Comparison of ENCODE assay signal across 26 cellular contexts in genomic region chr10:71250842-71251241, GRCh38. TPM values are rescaled to one million over a fixed set of nuclear protein-coding genes. Genes with fewer than 3 reads are reported as not detected.
DNase-seq lines count a peak whose midpoint lies in the region; ATAC-seq, FAIRE-seq and TF ChIP-seq lines count a peak whose summit lies in the region.
"Had no signal": no experiment of that assay in that cellular context is flagged by ENCODE, and none has a peak within 500 bp of the region (broad histone marks: within the 10 kb centered on the region; RNA-seq: fewer than 3 reads in every experiment).

No MANE protein-coding gene starts in this region.

- H2BK12ac ChIP-seq in H1 (ENCODE audit: low read depth, low read length) = no peak overlapping the region

- H3K36me3 ChIP-seq in HEK293 (ENCODE audit: control insufficient read depth in 2 of 2, insufficient read depth in 1 of 2, low read length in 2 of 2) = peaks cover 0 to 3% of the 10 kb centered on the region in 2 experiments; a peak in 1 of 3 replicates
- H3K36me3 ChIP-seq in SK-N-SH (replicated peaks in 1 of 2; ENCODE audit: control insufficient read depth in 1 of 2, insufficient read depth in 2 of 2, low read length in 1 of 2) = no peaks in the 10 kb centered on the region
- no peaks in the 10 kb centered on the region for H3K36me3 ChIP-seq in H1 (ENCODE audit: control insufficient read depth in 2 of 4, insufficient read depth in 4 of 4, low read length in 3 of 4)
- no peaks in the 10 kb centered on the region for H3K36me3 ChIP-seq in osteoblast (ENCODE audit: insufficient read depth, low read length)
- H3K36me3 ChIP-seq: SJSA1 had no signal

- H2BK15ac ChIP-seq in H1 (ENCODE audit: low read length) = no peak overlapping the region

- ATAC-seq in GM19397 (IDR thresholded peaks at IDR 0.05; ENCODE audit: unreplicated experiment) = no peak
- ATAC-seq: A549 had no signal

- no peak overlapping the region for H3K4me3 ChIP-seq in HEK293 (ENCODE audit: low read depth, low read length)
- no peak overlapping the region for H3K4me3 ChIP-seq in SK-N-SH (ENCODE audit: low read depth in 2 of 2, low read length in 1 of 2)
- no peak overlapping the region for H3K4me3 ChIP-seq in H1 (ENCODE audit: extremely low read depth in 1 of 4, insufficient read depth in 2 of 4, low read depth in 3 of 4, low read length in 4 of 4)
- no peak overlapping the region for H3K4me3 ChIP-seq in osteoblast (ENCODE audit: insufficient read depth, low read length)
- H3K4me3 ChIP-seq: A549, SJSA1 had no signal

- FAIRE-seq in H1 (lab: Jason Lieb, UNC) = no peak
- FAIRE-seq: A549, GM12891 had no signal

- H4K20me1 ChIP-seq in SK-N-SH (ENCODE audit: insufficient read depth) (peaks cover 90% of the 10 kb centered on the region), H1 (replicated peaks in 1 of 2; ENCODE audit: control insufficient read depth in 1 of 2, insufficient read depth in 2 of 2, low read length in 2 of 2) (peaks cover 2 to 8% of the 10 kb centered on the region in 2 experiments), osteoblast (ENCODE audit: insufficient read depth, low read length) (peaks cover 32% of the 10 kb centered on the region)

- DNase-seq in SK-N-SH = no peak
- DNase-seq in H1 (ENCODE audit: low read depth in 1 of 2, low spot score in 2 of 2) = no peak
- DNase-seq in osteoblast (ENCODE audit: insufficient read length, low spot score, missing footprints) = peak; percentile 62
- no peak for DNase-seq in NCI-H82 (lab: John Stamatoyannopoulos, UW)
- no peak for DNase-seq in HuH-7 (ENCODE audit: low spot score)
- no peak for DNase-seq in NCI-H526 treated with DMSO at 0.1 percent for 48 hours (lab: John Stamatoyannopoulos, UW)
- DNase-seq: Calu3, DMS79 treated with DMSO at 0.1 percent for 48 hours, GF-D8, H7, HFFc6, NCI-H1105, NCI-H1436 treated with DMSO at 0.1 percent for 48 hours, NCI-H187 treated with DMSO at 0.1 percent for 48 hours, NCI-H2171 treated with DMSO at 0.1 percent for 48 hours, NCI-H345, NCI-H524, Right ventricle myocardium superior had no signal

- TF ChIP-seq RAD21 in SK-N-SH (IDR thresholded peaks at IDR 0.05; ENCODE audit: low read length) (no peak), H1 (IDR thresholded peaks at IDR 0.05 in 1 of 2, conservative IDR thresholded peaks at IDR 0.05 in 1 of 2; ENCODE audit: low read depth in 2 of 2, low read length in 2 of 2) (no peak)

- H3K9me2 ChIP-seq in SK-N-SH = no peaks in the 10 kb centered on the region

- CTCF ChIA-PET in HEK293 (lab: Yijun Ruan, JAX) (no interaction called here), SK-N-SH (lab: Yijun Ruan, JAX) (interaction anchor here (1.1 to 12.2 kb wide), 5 partner anchors 9 to 42 kb away, joined by 3 to 139 read pairs (median 6); no protein-coding TSS in a partner anchor), H1 (lab: Charles Lee; ENCODE audit: partially characterized antibody) (interaction anchor here (0.7 to 2.3 kb wide), 3 partner anchors 9 to 32 kb away, joined by 3 to 7 read pairs (median 3); no protein-coding TSS in a partner anchor)

- H3K27me3 ChIP-seq in SK-N-SH (ENCODE audit: insufficient read depth) = no peaks in the 10 kb centered on the region
- H3K27me3 ChIP-seq in H1 (replicated peaks in 1 of 4; ENCODE audit: control insufficient read depth in 3 of 4, extremely low read depth in 1 of 4, insufficient read depth in 3 of 4, low read length in 3 of 4) = no peaks in the 10 kb centered on the region
- H3K27me3 ChIP-seq in osteoblast (ENCODE audit: insufficient read depth, low read length) = no peaks in the 10 kb centered on the region
- H3K27me3 ChIP-seq: SJSA1 had no signal

- H4K5ac ChIP-seq in H1 (ENCODE audit: insufficient read length, low read depth, low read length) = no peak overlapping the region

- no peak overlapping the region for H2AFZ ChIP-seq in SK-N-SH (ENCODE audit: low read depth)
- no peak overlapping the region for H2AFZ ChIP-seq in H1 (ENCODE audit: low read length)
- H2AFZ ChIP-seq in osteoblast (ENCODE audit: low read length) = no peak overlapping the region

- H3F3A ChIP-seq in SK-N-SH (replicated peaks; ENCODE audit: insufficient read depth) = peaks cover 7% of the 10 kb centered on the region

- TF ChIP-seq CTCF in HEK293 (tag by site-specific recombination; IDR thresholded peaks at IDR 0.05) (no peak), SK-N-SH (IDR thresholded peaks at IDR 0.05) (no peak), H1 (IDR thresholded peaks at IDR 0.05; ENCODE audit: control extremely low read depth in 1 of 3, insufficient read depth in 1 of 3, low read depth in 1 of 3, low read length in 3 of 3) (no peak), osteoblast (IDR thresholded peaks at IDR 0.05; ENCODE audit: extremely low read depth, low read depth, low read length) (no peak)

- no peak overlapping the region for H4K8ac ChIP-seq in H1 (ENCODE audit: extremely low read depth, insufficient read depth, low read length)

- H2BK120ac ChIP-seq in H1 (replicated peaks; ENCODE audit: low read depth, low read length) = no peak overlapping the region

- no peak overlapping the region for H2AK5ac ChIP-seq in H1 (ENCODE audit: low read depth, low read length)

- H3K4me1 ChIP-seq in HEK293 (ENCODE audit: control insufficient read depth, insufficient read depth, low read length) (no peaks in the 10 kb centered on the region; the same call in 1 of the 2 replicates), SK-N-SH (ENCODE audit: control insufficient read depth in 1 of 2, insufficient read depth in 2 of 2, low read depth in 1 of 2, low read length in 1 of 2) (peaks cover 46 to 100% of the 10 kb centered on the region in 2 experiments; a peak in 3 of 4 replicates), H1 (replicated peaks in 1 of 4; ENCODE audit: control insufficient read depth in 3 of 4, insufficient read depth in 4 of 4, low read length in 3 of 4) (peaks cover 13 to 25% (median 19%) of the 10 kb centered on the region in 4 experiments), osteoblast (ENCODE audit: insufficient read depth, low read length) (peaks cover 19% of the 10 kb centered on the region)
- H3K4me1 ChIP-seq: SJSA1 had no signal

- H3K9ac ChIP-seq in SK-N-SH (no peak overlapping the region), H1 (replicated peaks in 1 of 4; ENCODE audit: extremely low read depth in 1 of 4, low read depth in 3 of 4, low read length in 3 of 4) (no peak overlapping the region)

- no peak overlapping the region for H2BK5ac ChIP-seq in H1 (ENCODE audit: low read depth, low read length)

- H3K79me2 ChIP-seq in SK-N-SH (ENCODE audit: insufficient read depth) (peaks cover 95% of the 10 kb centered on the region), H1 (ENCODE audit: control insufficient read depth in 1 of 2, insufficient read depth in 2 of 2, low read length in 2 of 2) (peaks cover 0 to 3% of the 10 kb centered on the region in 2 experiments; a peak in 1 of 4 replicates), osteoblast (ENCODE audit: insufficient read depth, low read length) (peaks cover 30% of the 10 kb centered on the region)

- H3K4ac ChIP-seq in H1 (replicated peaks; ENCODE audit: insufficient read length, low read depth, low read length) = no peak overlapping the region

- peaks cover 6% of the 10 kb centered on the region for H3K79me1 ChIP-seq in H1 (ENCODE audit: low read depth, low read length)

- TF ChIP-seq EP300 in SK-N-SH (IDR thresholded peaks at IDR 0.05; ENCODE audit: borderline replicate concordance in 1 of 2, low read depth in 1 of 2, low read length in 1 of 2) (no peak; a peak in 1 of 4 replicates), H1 (IDR thresholded peaks at IDR 0.05; ENCODE audit: borderline replicate concordance in 1 of 2, low read depth in 2 of 2, low read length in 2 of 2) (no peak)

- H3K18ac ChIP-seq in H1 (ENCODE audit: extremely low read depth, low read length) = no peak overlapping the region

- no peak for TF ChIP-seq POLR2A in H1 (IDR thresholded peaks at IDR 0.05; ENCODE audit: control extremely low read depth in 1 of 2, low read depth in 2 of 2, low read length in 2 of 2)

- H3K4me2 ChIP-seq in SK-N-SH (peak overlapping the region; percentile 14; the same call in 1 of the 2 replicates), H1 (ENCODE audit: insufficient read depth in 1 of 2, low read depth in 2 of 2, low read length in 2 of 2) (no peak overlapping the region), osteoblast (ENCODE audit: insufficient read depth, low read length) (no peak overlapping the region)
- H3K4me2 ChIP-seq: A549 had no signal

- H3K23ac ChIP-seq in H1 (ENCODE audit: insufficient read length) = no peak overlapping the region

- H2BK20ac ChIP-seq in H1 (ENCODE audit: low read length) = no peak overlapping the region

- H3K9me3 ChIP-seq in HEK293 (ENCODE audit: control insufficient read depth, insufficient read depth, low read depth, low read length) (no peaks in the 10 kb centered on the region), SK-N-SH (no peaks in the 10 kb centered on the region), H1 (ENCODE audit: insufficient read depth in 2 of 2, low read depth in 1 of 2, low read length in 1 of 2) (no peaks in the 10 kb centered on the region), osteoblast (ENCODE audit: low read depth, low read length) (no peaks in the 10 kb centered on the region)
- H3K9me3 ChIP-seq: A549, SJSA1 had no signal

- WGBS in SK-N-SH (ENCODE audit: low lambda C conversion rate) = 50% methylated on average over 1 of the region's 1 CpG
- WGBS in H1 (ENCODE audit: extremely low coverage in 1 of 2, insufficient coverage in 1 of 2, insufficient read length in 1 of 2, insufficient replicate concordance in 2 of 2, low coverage in 1 of 2, low lambda C conversion rate in 2 of 2, missing lambda C conversion rate in 1 of 2), 2 experiments = 79% methylated on average over 1 of the region's 1 CpG; no CpG with 5 or more reads in 1 of the 2 experiments

- H3K14ac ChIP-seq in H1 (ENCODE audit: insufficient read length) = no peak overlapping the region

- no peak overlapping the region for H4K91ac ChIP-seq in H1 (replicated peaks; ENCODE audit: insufficient read length, low read length)

- no peaks in the 10 kb centered on the region for H3K23me2 ChIP-seq in H1 (ENCODE audit: low read depth, low read length)

- H3K27ac ChIP-seq in HEK293 (ENCODE audit: extremely low read depth, low read depth, low read length) (no peak overlapping the region), SK-N-SH (ENCODE audit: low read depth in 2 of 2, low read length in 1 of 2) (peak overlapping the region; percentile 52 to 100), H1 (ENCODE audit: low read depth, low read length) (no peak overlapping the region), osteoblast (ENCODE audit: low read depth, low read length) (no peak overlapping the region)
- H3K27ac ChIP-seq: A549, C4-2B, SJSA1 had no signal

- POLR2A ChIA-PET in HEK293 (lab: Yijun Ruan, JAX) (no interaction called here), SK-N-SH (lab: Yijun Ruan, JAX) (interaction anchor here (1.4 to 2.0 kb wide), 2 partner anchors 9 to 18 kb away, joined by 5 to 7 read pairs; no protein-coding TSS in a partner anchor), H1 (lab: Charles Lee; ENCODE audit: partially characterized antibody) (interaction anchor here (1.3 kb wide), 1 partner anchor 8 kb away, joined by 4 read pairs; no protein-coding TSS in a partner anchor)

- no peak overlapping the region for H3K56ac ChIP-seq in H1 (replicated peaks; ENCODE audit: insufficient read length, low read depth, low read length)

RNA-seq across cellular contexts. Expression of gene UNC5B, which starts 38.5 kb away (rescaled TPM):
- polyA plus RNA-seq in SK-N-SH (2012; rRNA removed) (12.2 and 13.8 TPM in 2 replicates), H1 (2011; rRNA removed) (27.9 and 34.1 TPM in 2 replicates)
- polyA plus RNA-seq in SK-N-SH (2012; cell fraction: cytosol; rRNA removed) = 7.9 and 13.9 TPM in 2 replicates
- polyA plus RNA-seq in SK-N-SH (2012; cell fraction: nucleus; rRNA removed) = 19.4 and 24.8 TPM in 2 replicates
- total RNA-seq in H1 (2021; fragmentation: NEBNext Ultra II Directional; extraction: Animal tissue kit (Norgen Biotek cat#: 25700)) = 31.8 and 31.9 TPM in 2 replicates
- 22.8 TPM for polyA plus RNA-seq in H1 (2011; cell fraction: cytosol; rRNA removed)
- 58.1 TPM for polyA plus RNA-seq in H1 (2011; cell fraction: nucleus; rRNA removed)
- polyA plus RNA-seq in H1 (2012, experiment 1 of 2) = 22.2 to 30.2 TPM (median 28.1 TPM) in 4 replicates
- 28.3 TPM for polyA plus RNA-seq in H1 (2012, experiment 2 of 2)
- polyA plus RNA-seq in H1 (2013, experiment 1 of 2) = 22.6 TPM
- polyA plus RNA-seq in H1 (2013, experiment 2 of 2) = 24.0 TPM
- 22.2 and 22.8 TPM in 2 replicates for polyA minus RNA-seq in H1 (2011; rRNA and poly(A)+ RNA removed)
- polyA minus RNA-seq in H1 (2011; cell fraction: cytosol; rRNA and poly(A)+ RNA removed) = 16.0 TPM
- polyA minus RNA-seq in H1 (2011; cell fraction: nucleus; rRNA and poly(A)+ RNA removed) = 19.1 TPM
- 90.8 and 135 TPM in 2 replicates for total RNA-seq in osteoblast
- total RNA-seq: T-helper 1 cell treated with Interleukin-12 subunit alpha and Interleukin-12 subunit beta and Interleukin-4 antibody, amounts not matched to agents 30 ng/mL and 1 ng/mL, for 36 hours had no signal
- polyA plus RNA-seq: IgD-negative memory B cell had no signal

Comparison
In these comparisons a context has a peak if more than half of its experiments do, and no peak if none do; other contexts are left out.
1. H3K27ac ChIP-seq: peak in SK-N-SH (2 of 2); none in HEK293 (single experiment), H1 (single experiment) and osteoblast (single experiment).